22 cellular contexts compared by ENCODE assay signal in the genomic region with DNA sequence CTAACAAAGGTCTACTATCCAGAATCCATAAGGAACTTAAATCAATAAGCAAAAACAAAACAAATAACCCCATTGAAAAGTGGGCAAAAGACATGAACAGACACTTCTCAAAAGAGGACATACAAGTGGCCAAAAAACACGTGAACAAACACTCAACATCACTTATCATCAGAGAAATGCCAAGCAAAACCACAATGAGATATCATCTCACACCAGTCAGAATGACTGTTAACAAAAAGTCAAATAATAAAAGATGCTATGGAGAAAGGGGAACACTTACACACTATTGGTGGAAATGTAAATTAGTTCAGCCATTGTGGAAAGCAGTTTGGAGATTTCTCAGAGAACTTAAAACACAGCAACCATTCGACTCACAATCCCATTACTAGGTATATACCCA. TPM values are rescaled to one million over a fixed set of nuclear protein-coding genes. Genes with fewer than 3 reads are reported as not detected.
"Had no signal": no experiment of that assay in that cellular context is flagged by ENCODE, and none has a peak within 500 bp of the region (broad histone marks: within the 10 kb centered on the region; RNA-seq: fewer than 3 reads in every experiment).

No MANE protein-coding gene starts in this region.

- H3K4me1 ChIP-seq: uterus had no signal

- H3K36me3 ChIP-seq: tibial nerve, uterus had no signal

- H3K27ac Mint-ChIP-seq: activated CD4-positive, alpha-beta memory T cell treated with anti-CD3 and anti-CD28 coated beads, Interleukin-2, amount 10 ng/mL, durations not matched to agents 7 days and 5 days; activated CD8-positive, alpha-beta memory T cell treated with anti-CD3 and anti-CD28 coated beads, Interleukin-2, amount 10 ng/mL, durations not matched to agents 7 days and 5 days; activated naive CD8-positive, alpha-beta T cell treated with anti-CD3 and anti-CD28 coated beads for 36 hours; activated T-helper 17 cell treated with anti-CD3 and anti-CD28 coated beads, Interleukin-2, amount 50 U/mL, for 72 hours; endodermal cell; mesothelial cell of epicardium; progenitor cell of endocrine pancreas; T-helper 2 cell treated with Interferon-gamma antibody and Interleukin-4, amounts not matched to agents 5 μg/mL and 100 μg/mL, for 36 hours had no signal

- H3K4me1 Mint-ChIP-seq: endodermal cell had no signal

- H3K27me3 Mint-ChIP-seq: activated naive CD8-positive, alpha-beta T cell treated with anti-CD3 and anti-CD28 coated beads for 36 hours; activated T-helper 17 cell treated with anti-CD3 and anti-CD28 coated beads, Interleukin-2, amount 50 U/mL, for 72 hours had no signal

- H3K4me3 ChIP-seq: dorsolateral prefrontal cortex, lung, tibial nerve, uterus had no signal

- ATAC-seq: activated CD8-positive, alpha-beta memory T cell treated with anti-CD3 and anti-CD28 coated beads, Interleukin-2, amount 10 ng/mL, durations not matched to agents 7 days and 5 days; activated T-helper 17 cell treated with anti-CD3 and anti-CD28 coated beads, Interleukin-2, amount 50 U/mL, for 72 hours; stimulated activated naive CD8-positive, alpha-beta T cell treated with anti-CD3 and anti-CD28 coated beads, Interleukin-15, Interleukin-2, amounts not matched to agents 100 U/mL and 50 U/mL, for 24 hours had no signal

- H3K9me3 Mint-ChIP-seq: activated T-helper 17 cell treated with anti-CD3 and anti-CD28 coated beads, Interleukin-2, amount 50 U/mL, for 72 hours; endodermal cell had no signal

- H3K9me3 ChIP-seq: tibial nerve, uterus had no signal

- H3K4me3 Mint-ChIP-seq: activated CD4-positive, alpha-beta memory T cell treated with anti-CD3 and anti-CD28 coated beads, Interleukin-2, amount 10 ng/mL, durations not matched to agents 7 days and 5 days; activated CD8-positive, alpha-beta memory T cell treated with anti-CD3 and anti-CD28 coated beads, Interleukin-2, amount 10 ng/mL, durations not matched to agents 7 days and 5 days; activated naive CD8-positive, alpha-beta T cell treated with anti-CD3 and anti-CD28 coated beads for 36 hours; activated T-helper 17 cell treated with anti-CD3 and anti-CD28 coated beads, Interleukin-2, amount 50 U/mL, for 72 hours; endodermal cell; mesothelial cell of epicardium; T-helper 2 cell treated with Interferon-gamma antibody and Interleukin-4, amounts not matched to agents 5 μg/mL and 100 μg/mL, for 36 hours had no signal

- H3K36me3 Mint-ChIP-seq: mesothelial cell of epicardium had no signal

- H3K27me3 ChIP-seq: dorsolateral prefrontal cortex, tibial nerve, uterus had no signal

- H3K27ac ChIP-seq: dorsolateral prefrontal cortex, epithelial cell of prostate, tibial nerve, uterus had no signal

- DNase-seq: activated CD4-positive, alpha-beta memory T cell treated with anti-CD3 and anti-CD28 coated beads, Interleukin-2, amount 10 ng/mL, durations not matched to agents 7 days and 5 days; activated CD4-positive, alpha-beta T cell treated with anti-CD3 and anti-CD28 coated beads for 48 hours; activated CD4-positive, CD25-positive, alpha-beta regulatory T cell; activated CD8-positive, alpha-beta memory T cell treated with anti-CD3 and anti-CD28 coated beads, Interleukin-2, amount 10 ng/mL, durations not matched to agents 7 days and 5 days; activated naive CD4-positive, alpha-beta T cell; activated naive CD8-positive, alpha-beta T cell treated with anti-CD3 and anti-CD28 coated beads for 36 hours; activated T-cell treated with anti-CD3 and anti-CD28 coated beads, Interleukin-2, amount 50 U/mL, for 1 hour; amygdala; dorsolateral prefrontal cortex; endodermal cell; stimulated activated naive CD8-positive, alpha-beta T cell treated with anti-CD3 and anti-CD28 coated beads, Interleukin-15, Interleukin-2, amounts not matched to agents 100 U/mL and 50 U/mL, for 24 hours; substantia nigra; uterus had no signal

RNA-seq across cellular contexts. Expression of gene VNN1, which starts 19.4 kb away (rescaled TPM):
- total RNA-seq: activated CD4-positive, alpha-beta memory T cell treated with anti-CD3 and anti-CD28 coated beads, Interleukin-2, amount 10 ng/mL, durations not matched to agents 7 days and 5 days; activated CD8-positive, alpha-beta memory T cell treated with anti-CD3 and anti-CD28 coated beads, Interleukin-2, amount 10 ng/mL, durations not matched to agents 7 days and 5 days; activated naive CD8-positive, alpha-beta T cell treated with anti-CD3 and anti-CD28 coated beads for 36 hours; activated T-helper 17 cell treated with anti-CD3 and anti-CD28 coated beads, Interleukin-2, amount 50 U/mL, for 72 hours; endodermal cell; mesothelial cell of epicardium; progenitor cell of endocrine pancreas had no signal
- polyA plus RNA-seq: neural cell had no signal

RNA-seq across cellular contexts. Expression of gene VNN2, which starts 24.4 kb away (rescaled TPM):
- total RNA-seq: endodermal cell, glomerular endothelial cell, mesothelial cell of epicardium, progenitor cell of endocrine pancreas had no signal
- polyA plus RNA-seq: neural cell had no signal
